Comparison of ENCODE assay signal across 8 cellular contexts in genomic region chr6:46090115-46091079, GRCh38. TPM values are rescaled to one million over a fixed set of nuclear protein-coding genes. Genes with fewer than 3 reads are reported as not detected.
DNase-seq lines count a peak whose midpoint lies in the region; ATAC-seq and TF ChIP-seq lines count a peak whose summit lies in the region.

No MANE protein-coding gene starts in this region.

- H3K27me3 ChIP-seq in DOHH2 (ENCODE audit: control insufficient read depth, low read length) (peaks cover 8% of the 10 kb centered on the region), endodermal cell (ENCODE audit: control insufficient read depth, insufficient read depth, low read length, poor library complexity, severe bottlenecking) (no peaks in the 10 kb centered on the region)

- H3K4me2 ChIP-seq in DOHH2 (ENCODE audit: low read length): no peak overlapping the region

- DNase-seq in NCI-H82 treated with DMSO at 0.1 percent for 48 hours (lab: John Stamatoyannopoulos, UW; ENCODE audit: unreplicated experiment): peak; percentile 0
- DNase-seq in activated CD8-positive, alpha-beta memory T cell treated with anti-CD3 and anti-CD28 coated beads, Interleukin-2, amount 10 ng/mL, durations not matched to agents 7 days and 5 days: peak; percentile 69
- DNase-seq in endodermal cell: peak; percentile 77
- peak; percentile 50 to 77 (median 55) for DNase-seq in mucosa of descending colon
- peak; percentile 13 to 21 for DNase-seq in stimulated activated CD8-positive, alpha-beta memory T cell treated with anti-CD3 and anti-CD28 coated beads, Interleukin-7, amount 100 ng/mL, for 1 hour (ENCODE audit: low read depth in 2 of 2)

- WGBS in endodermal cell (ENCODE audit: insufficient coverage in 1 of 2, insufficient read length in 1 of 2), 2 experiments: 31% methylated on average over 7 of the region's 10 CpGs; no CpG with 5 or more reads in 1 of the 2 experiments

- no peak overlapping the region for H3K27ac Mint-ChIP-seq in activated CD8-positive, alpha-beta memory T cell treated with anti-CD3 and anti-CD28 coated beads, Interleukin-2, amount 10 ng/mL, durations not matched to agents 7 days and 5 days
- no peak overlapping the region for H3K27ac Mint-ChIP-seq in endodermal cell

- H4K20me1 ChIP-seq in DOHH2 (ENCODE audit: control insufficient read depth, insufficient read depth, low read depth, low read length): no peaks in the 10 kb centered on the region

- H3K4me1 Mint-ChIP-seq in activated CD8-positive, alpha-beta memory T cell treated with anti-CD3 and anti-CD28 coated beads, Interleukin-2, amount 10 ng/mL, durations not matched to agents 7 days and 5 days: peaks cover 2% of the 10 kb centered on the region
- no peaks in the 10 kb centered on the region for H3K4me1 Mint-ChIP-seq in endodermal cell

- H3K9me3 Mint-ChIP-seq in activated CD8-positive, alpha-beta memory T cell treated with anti-CD3 and anti-CD28 coated beads, Interleukin-2, amount 10 ng/mL, durations not matched to agents 7 days and 5 days (ENCODE audit: low read depth): peaks cover 6% of the 10 kb centered on the region
- peaks cover 33% of the 10 kb centered on the region for H3K9me3 Mint-ChIP-seq in endodermal cell

- TF ChIP-seq CTCF in DOHH2 (IDR thresholded peaks at IDR 0.05; ENCODE audit: low read depth, low read length, poor library complexity, severe bottlenecking) (peak; percentile 82), endodermal cell (conservative IDR thresholded peaks at IDR 0.05) (peak; percentile 88), mucosa of descending colon (IDR thresholded peaks at IDR 0.05) (peak; percentile 53)

- intact Hi-C loops in mucosa of descending colon (cut with DNase I, micrococcal nuclease): loop anchor here (2.0 to 10.0 kb wide), 2 partner anchors 320 to 324 kb away; no protein-coding TSS in a partner anchor

- H3K9me3 ChIP-seq in DOHH2 (ENCODE audit: control insufficient read depth, insufficient read depth, low read length) (no peaks in the 10 kb centered on the region), endodermal cell (ENCODE audit: control insufficient read depth, low read length) (peaks cover 28% of the 10 kb centered on the region), mucosa of descending colon (peaks cover 9% of the 10 kb centered on the region)

- H3K9ac ChIP-seq in endodermal cell (ENCODE audit: extremely low read depth, low read length, poor library complexity, severe bottlenecking): no peak overlapping the region

- no peaks in the 10 kb centered on the region for H3K4me1 ChIP-seq in DOHH2 (ENCODE audit: control insufficient read depth, low read length)
- H3K4me1 ChIP-seq in endodermal cell (ENCODE audit: control insufficient read depth, insufficient read depth, low read length): no peaks in the 10 kb centered on the region
- H3K4me1 ChIP-seq in mucosa of descending colon (ENCODE audit: low read depth): no peaks in the 10 kb centered on the region

- no peaks in the 10 kb centered on the region for H3K9me2 ChIP-seq in DOHH2 (replicated peaks; ENCODE audit: control insufficient read depth, low read length)

- peaks cover 25% of the 10 kb centered on the region for H3K27me3 Mint-ChIP-seq in activated CD8-positive, alpha-beta memory T cell treated with anti-CD3 and anti-CD28 coated beads, Interleukin-2, amount 10 ng/mL, durations not matched to agents 7 days and 5 days
- H3K27me3 Mint-ChIP-seq in endodermal cell (ENCODE audit: insufficient read depth): peaks cover 14% of the 10 kb centered on the region

- H3K4me3 Mint-ChIP-seq in activated CD8-positive, alpha-beta memory T cell treated with anti-CD3 and anti-CD28 coated beads, Interleukin-2, amount 10 ng/mL, durations not matched to agents 7 days and 5 days: no peak overlapping the region
- H3K4me3 Mint-ChIP-seq in endodermal cell: no peak overlapping the region

- CTCF ChIA-PET in activated CD8-positive, alpha-beta memory T cell treated with anti-CD3 and anti-CD28 coated beads, Interleukin-2, amount 10 ng/mL, durations not matched to agents 7 days and 5 days (lab: Charles Lee): interaction anchor here (0.6 to 3.1 kb wide), 33 partner anchors 8 to 613 kb away, joined by 3 to 33 read pairs (median 4); partner anchors contain the start of gene ENPP4

- H3K79me2 ChIP-seq in DOHH2 (ENCODE audit: control insufficient read depth, low read length): no peaks in the 10 kb centered on the region

- no peaks in the 10 kb centered on the region for H3F3A ChIP-seq in DOHH2 (ENCODE audit: control insufficient read depth, insufficient read depth)

- no peak overlapping the region for H3K27ac ChIP-seq in DOHH2 (ENCODE audit: low read depth, low read length)
- no peak overlapping the region for H3K27ac ChIP-seq in endodermal cell (ENCODE audit: low read depth, low read length)

- ATAC-seq in HG02759 (IDR thresholded peaks at IDR 0.05; ENCODE audit: unreplicated experiment) (peak; percentile 60), mucosa of descending colon (peak; percentile 83), HG03039 (IDR thresholded peaks at IDR 0.05; ENCODE audit: unreplicated experiment) (no peak)
- no peak for ATAC-seq in activated CD8-positive, alpha-beta memory T cell treated with anti-CD3 and anti-CD28 coated beads, Interleukin-2, amount 10 ng/mL, durations not matched to agents 7 days and 5 days

- no peak overlapping the region for H3K4me3 ChIP-seq in DOHH2 (ENCODE audit: low read length)
- H3K4me3 ChIP-seq in endodermal cell (ENCODE audit: low read length): no peak overlapping the region
- no peak overlapping the region for H3K4me3 ChIP-seq in mucosa of descending colon

- H3K36me3 Mint-ChIP-seq in activated CD8-positive, alpha-beta memory T cell treated with anti-CD3 and anti-CD28 coated beads, Interleukin-2, amount 10 ng/mL, durations not matched to agents 7 days and 5 days: peaks cover 3% of the 10 kb centered on the region
- H3K36me3 Mint-ChIP-seq in endodermal cell (ENCODE audit: low read depth): no peaks in the 10 kb centered on the region

- no peaks in the 10 kb centered on the region for H3K36me3 ChIP-seq in DOHH2 (ENCODE audit: control insufficient read depth, low read length)
- H3K36me3 ChIP-seq in endodermal cell (ENCODE audit: control insufficient read depth, insufficient read depth, low read length): no peaks in the 10 kb centered on the region
- H3K36me3 ChIP-seq in mucosa of descending colon (ENCODE audit: low read depth): no peaks in the 10 kb centered on the region

RNA-seq across cellular contexts. Expression of gene ENPP4, which starts 39.4 kb away (rescaled TPM):
- 1 to 10 TPM; 7.1 to 8.0 TPM for total RNA-seq in activated CD8-positive, alpha-beta memory T cell treated with anti-CD3 and anti-CD28 coated beads, Interleukin-2, amount 10 ng/mL, durations not matched to agents 7 days and 5 days
- 1 to 10 TPM; 3.5 to 7.2 TPM for total RNA-seq in endodermal cell
- polyA plus RNA-seq in endodermal cell (2013, experiment 1 of 2): 6.3 TPM
- 6.3 TPM for polyA plus RNA-seq in endodermal cell (2013, experiment 2 of 2)
- 10 to 100 TPM; 18.5 to 24.2 (median 23.2) TPM for total RNA-seq in mucosa of descending colon

Comparison
In these comparisons a context has a peak if more than half of its experiments do, and no peak if none do; other contexts are left out.
1. ATAC-seq: peak in HG02759 (single experiment) and mucosa of descending colon (single experiment); none in activated CD8-positive, alpha-beta memory T cell treated with anti-CD3 and anti-CD28 coated beads, Interleukin-2, amount 10 ng/mL, durations not matched to agents 7 days and 5 days (single experiment) and HG03039 (single experiment).
2. DNase-seq: peak in every context shown above with its lines; median percentile 77 in endodermal cell; 69 in activated CD8-positive, alpha-beta memory T cell treated with anti-CD3 and anti-CD28 coated beads, Interleukin-2, amount 10 ng/mL, durations not matched to agents 7 days and 5 days; 55 in mucosa of descending colon; 17 in stimulated activated CD8-positive, alpha-beta memory T cell treated with anti-CD3 and anti-CD28 coated beads, Interleukin-7, amount 100 ng/mL, for 1 hour; 0 in NCI-H82 treated with DMSO at 0.1 percent for 48 hours.
3. Peak in every context shown above with its lines, with median percentiles within 50 percentile points of each other: CTCF ChIP-seq.